15 cellular contexts compared by ENCODE assay signal in the genomic region with DNA sequence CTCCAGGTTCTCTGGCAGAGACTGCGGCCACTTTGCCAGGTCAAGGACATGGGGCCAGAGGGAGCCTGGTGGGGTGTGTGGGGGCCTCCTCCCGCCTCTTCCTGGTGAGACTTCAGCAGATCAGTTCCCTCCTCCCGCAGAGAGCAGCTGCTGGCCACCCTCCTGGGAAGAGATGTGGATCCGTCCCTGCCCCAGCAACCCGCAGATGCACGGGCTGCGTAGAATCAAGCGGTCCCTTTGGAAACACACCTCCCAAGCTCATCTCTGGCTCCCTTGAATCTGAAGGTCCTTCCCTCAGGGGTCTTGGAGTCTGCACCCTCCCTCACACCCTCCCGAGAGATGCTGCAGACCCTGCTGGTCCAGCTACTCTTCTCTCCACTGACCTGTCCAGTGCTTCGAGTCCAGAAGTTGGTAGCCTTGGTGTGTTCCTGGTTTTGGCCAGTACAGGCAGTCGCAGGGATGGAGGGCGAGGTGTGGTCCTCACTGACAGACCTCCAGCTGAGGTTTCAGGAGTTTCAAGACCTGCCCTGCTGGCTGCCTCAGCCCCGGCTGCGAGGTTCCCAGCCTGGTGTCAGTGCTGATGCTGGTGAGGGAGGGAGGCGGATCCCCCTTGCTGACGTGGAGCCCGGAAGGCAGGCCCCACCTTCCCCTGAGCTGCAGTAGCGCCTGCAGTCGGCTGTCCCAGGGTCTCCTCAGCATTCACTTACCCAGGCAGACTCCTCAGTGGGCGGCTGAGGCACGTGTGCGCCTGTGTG. TPM values are rescaled to one million over a fixed set of nuclear protein-coding genes. Genes with fewer than 3 reads are reported as not detected.
DNase-seq lines count a peak whose midpoint lies in the region; ATAC-seq, FAIRE-seq and TF ChIP-seq lines count a peak whose summit lies in the region.
"Had no signal": no experiment of that assay in that cellular context is flagged by ENCODE, and none has a peak within 500 bp of the region (broad histone marks: within the 10 kb centered on the region; RNA-seq: fewer than 3 reads in every experiment).

A gene with protein sequence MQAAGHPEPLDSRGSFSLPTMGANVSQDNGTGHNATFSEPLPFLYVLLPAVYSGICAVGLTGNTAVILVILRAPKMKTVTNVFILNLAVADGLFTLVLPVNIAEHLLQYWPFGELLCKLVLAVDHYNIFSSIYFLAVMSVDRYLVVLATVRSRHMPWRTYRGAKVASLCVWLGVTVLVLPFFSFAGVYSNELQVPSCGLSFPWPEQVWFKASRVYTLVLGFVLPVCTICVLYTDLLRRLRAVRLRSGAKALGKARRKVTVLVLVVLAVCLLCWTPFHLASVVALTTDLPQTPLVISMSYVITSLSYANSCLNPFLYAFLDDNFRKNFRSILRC (minus strand): TSS at position 585 of the 755 bp plus-strand sequence. CDS start 734 bp downstream, outside the sequence.

- no peak for TF ChIP-seq EP300 in transverse colon (IDR thresholded peaks at IDR 0.05; ENCODE audit: low read depth)

- H3K4me3 ChIP-seq in heart left ventricle: no peak within 1 kb of the TSS
- no peak within 1 kb of the TSS for H3K4me3 ChIP-seq in heart right ventricle
- no peak within 1 kb of the TSS for H3K4me3 ChIP-seq in kidney (ENCODE audit: low read length in 2 of 2)
- H3K4me3 ChIP-seq in transverse colon: no peak within 1 kb of the TSS
- no peak within 1 kb of the TSS for H3K4me3 ChIP-seq in trophoblast cell (ENCODE audit: low read depth, low read length)
- H3K4me3 ChIP-seq: tibial artery had no signal

- H3K4me3 Mint-ChIP-seq in activated T-cell treated with anti-CD3 and anti-CD28 coated beads, Interleukin-2, amount 50 U/mL, for 24 hours: no peak within 1 kb of the TSS
- H3K4me3 Mint-ChIP-seq: CD8-positive, alpha-beta memory T cell had no signal

- FAIRE-seq in kidney (lab: Jason Lieb, UNC): no peak
- FAIRE-seq: colon had no signal

- no peaks in the 10 kb centered on the region for H3K36me3 Mint-ChIP-seq in activated T-cell treated with anti-CD3 and anti-CD28 coated beads, Interleukin-2, amount 50 U/mL, for 24 hours (ENCODE audit: low read depth)
- H3K36me3 Mint-ChIP-seq: CD8-positive, alpha-beta memory T cell had no signal

- intact Hi-C loops in heart left ventricle (cut with DNase I): no loop called here
- intact Hi-C loops in heart right ventricle (cut with DNase I): no loop called here
- intact Hi-C loops in kidney (cut with DNase I): no loop called here
- intact Hi-C loops in transverse colon (cut with DNase I; ENCODE audit: low total_unique reads): no loop called here

- no peak within 1 kb of the TSS for H3K18ac ChIP-seq in trophoblast cell (ENCODE audit: low read length)

- no peak within 1 kb of the TSS for H2AK5ac ChIP-seq in trophoblast cell (ENCODE audit: low read length)

- H3K4ac ChIP-seq in trophoblast cell (ENCODE audit: low read depth, low read length): no peak within 1 kb of the TSS

- no peaks in the 10 kb centered on the region for H3K79me1 ChIP-seq in trophoblast cell (ENCODE audit: low read length)

- peak in 3 of 5 donors; percentile 3 to 13 (median 9) for DNase-seq in heart left ventricle
- DNase-seq in heart right ventricle: no peak
- DNase-seq in activated T-cell treated with anti-CD3 and anti-CD28 coated beads, Interleukin-2, amount 50 U/mL, for 24 hours: peak; percentile 42
- peak; percentile 59 for DNase-seq in kidney
- DNase-seq in transverse colon: peak; percentile 7
- DNase-seq in trophoblast cell: no peak
- DNase-seq in NCI-H526 treated with DMSO at 0.1 percent for 48 hours (lab: John Stamatoyannopoulos, UW): no peak
- DNase-seq in substantia nigra (lab: John Stamatoyannopoulos, UW): no peak
- DNase-seq: activated CD4-positive, alpha-beta T cell treated with anti-CD3 and anti-CD28 coated beads, Interleukin-2, amount 50 U/mL, for 48 hours; NCI-H1105 treated with DMSO at 0.1 percent for 48 hours had no signal

- no peak within 1 kb of the TSS for H4K91ac ChIP-seq in trophoblast cell (ENCODE audit: low read depth, low read length)

- no peak within 1 kb of the TSS for H3K9ac ChIP-seq in kidney (ENCODE audit: low read length in 2 of 2)
- H3K9ac ChIP-seq in trophoblast cell (ENCODE audit: low read length): no peak within 1 kb of the TSS

- no peak within 1 kb of the TSS for H4K8ac ChIP-seq in trophoblast cell (ENCODE audit: low read depth, low read length)

- no peak within 1 kb of the TSS for H2BK5ac ChIP-seq in trophoblast cell (ENCODE audit: low read depth, low read length, poor library complexity)

- no peaks in the 10 kb centered on the region for H3K79me2 ChIP-seq in trophoblast cell (ENCODE audit: control insufficient read depth, insufficient read depth, low read length, poor library complexity)

- no peak within 1 kb of the TSS for H3K14ac ChIP-seq in trophoblast cell (ENCODE audit: low read length)

- peaks cover 18% of the 10 kb centered on the region for H3K27me3 Mint-ChIP-seq in activated T-cell treated with anti-CD3 and anti-CD28 coated beads, Interleukin-2, amount 50 U/mL, for 24 hours

- H3K4me1 ChIP-seq in heart left ventricle (peaks cover 0 to 8% (median 4%) of the 10 kb centered on the region in 12 donors), heart right ventricle (peaks cover 0 to 7% (median 6%) of the 10 kb centered on the region in 9 donors), kidney (ENCODE audit: control insufficient read depth in 1 of 2, insufficient read depth in 1 of 2, low read depth in 1 of 2, low read length in 2 of 2) (no peaks in the 10 kb centered on the region), transverse colon (peaks cover 0 to 5% (median 4%) of the 10 kb centered on the region in 4 donors), trophoblast cell (ENCODE audit: control insufficient read depth in 1 of 2, insufficient read depth in 2 of 2, low read length in 2 of 2) (peaks cover 0 to 2% of the 10 kb centered on the region in 2 experiments)

- ATAC-seq in heart left ventricle (no peak), heart right ventricle (no peak)
- ATAC-seq: Panc1 had no signal

- no peak within 1 kb of the TSS for H2BK12ac ChIP-seq in trophoblast cell (ENCODE audit: low read length)

- in situ Hi-C loops in transverse colon (cut with MboI; ENCODE audit: low pct_ligation_motif_present in 1 of 4, low pct_unique_long_range_greater_than_20kb in 1 of 4, low sequenced_read_pairs in 3 of 4): no loop called here

- no peak within 1 kb of the TSS for H2BK120ac ChIP-seq in trophoblast cell (ENCODE audit: insufficient read depth, low read length, poor library complexity)

- H3K27ac ChIP-seq in heart left ventricle (no peak within 1 kb of the TSS), heart right ventricle (no peak within 1 kb of the TSS), kidney (ENCODE audit: low read depth in 2 of 2, low read length in 2 of 2) (no peak within 1 kb of the TSS), transverse colon (no peak within 1 kb of the TSS), trophoblast cell (ENCODE audit: low read depth, low read length) (no peak within 1 kb of the TSS), substantia nigra (ENCODE audit: low read depth, low read length, poor library complexity, severe bottlenecking) (no peak within 1 kb of the TSS)
- H3K27ac ChIP-seq: tibial artery had no signal

- 49 to 61% (median 55%) methylated on average over 12 to 22 of the region's 22 CpGs for WGBS in heart left ventricle, 4 donors
- WGBS in heart right ventricle, 2 donors: 47 to 51% methylated on average over 22 of the region's 22 CpGs
- WGBS in transverse colon (ENCODE audit: low coverage in 1 of 2), 2 donors: 58% methylated on average over 16 of the region's 22 CpGs; no CpG with 5 or more reads in 1 of the 2 donors
- WGBS in trophoblast cell (ENCODE audit: extremely low coverage, insufficient coverage, insufficient read length): no CpG with 5 or more reads among the region's 22 CpGs

- no peaks in the 10 kb centered on the region for H3K9me3 Mint-ChIP-seq in activated T-cell treated with anti-CD3 and anti-CD28 coated beads, Interleukin-2, amount 50 U/mL, for 24 hours
- H3K9me3 Mint-ChIP-seq: CD8-positive, alpha-beta memory T cell had no signal

- TF ChIP-seq CTCF in heart left ventricle (IDR thresholded peaks at IDR 0.05): no peak
- TF ChIP-seq CTCF in heart right ventricle (IDR thresholded peaks at IDR 0.05): no peak
- no peak for TF ChIP-seq CTCF in kidney (IDR thresholded peaks at IDR 0.05; ENCODE audit: borderline replicate concordance, extremely low read depth, insufficient read depth)
- no peak for TF ChIP-seq CTCF in transverse colon (IDR thresholded peaks at IDR 0.05)

- no peak within 1 kb of the TSS for H4K12ac ChIP-seq in trophoblast cell (ENCODE audit: low read depth, low read length)

- H3K4me2 ChIP-seq in trophoblast cell (ENCODE audit: low read length): no peak within 1 kb of the TSS

- peaks cover 7 to 32% (median 11%) of the 10 kb centered on the region in 9 donors for H3K27me3 ChIP-seq in heart left ventricle
- H3K27me3 ChIP-seq in heart right ventricle: peaks cover 12 to 41% (median 28%) of the 10 kb centered on the region in 7 donors
- H3K27me3 ChIP-seq in transverse colon: peaks cover 22% of the 10 kb centered on the region
- H3K27me3 ChIP-seq in trophoblast cell (ENCODE audit: insufficient read depth, low read length): peaks cover 3% of the 10 kb centered on the region

- peaks cover 7% of the 10 kb centered on the region for H3K4me1 Mint-ChIP-seq in activated T-cell treated with anti-CD3 and anti-CD28 coated beads, Interleukin-2, amount 50 U/mL, for 24 hours (ENCODE audit: low read depth)

- H3K27ac Mint-ChIP-seq in activated T-cell treated with anti-CD3 and anti-CD28 coated beads, Interleukin-2, amount 50 U/mL, for 24 hours: no peak within 1 kb of the TSS

- TF ChIP-seq POLR2A in heart left ventricle (IDR thresholded peaks at IDR 0.05): no peak
- no peak for TF ChIP-seq POLR2A in transverse colon (IDR thresholded peaks at IDR 0.05)

- H3K36me3 ChIP-seq in heart left ventricle: no peaks in the 10 kb centered on the region
- H3K36me3 ChIP-seq in heart right ventricle: no peaks in the 10 kb centered on the region
- H3K36me3 ChIP-seq in kidney (ENCODE audit: control insufficient read depth in 1 of 2, insufficient read depth in 2 of 2, low read length in 2 of 2): no peaks in the 10 kb centered on the region
- no peaks in the 10 kb centered on the region for H3K36me3 ChIP-seq in transverse colon
- H3K36me3 ChIP-seq in trophoblast cell (ENCODE audit: control insufficient read depth in 1 of 2, insufficient read depth in 2 of 2, low read length in 2 of 2): no peaks in the 10 kb centered on the region
- H3K36me3 ChIP-seq: tibial artery had no signal

- no peak within 1 kb of the TSS for H3K23ac ChIP-seq in trophoblast cell (ENCODE audit: low read length)

- H3K9me3 ChIP-seq in heart left ventricle: no peaks in the 10 kb centered on the region
- H3K9me3 ChIP-seq in heart right ventricle: no peaks in the 10 kb centered on the region
- no peaks in the 10 kb centered on the region for H3K9me3 ChIP-seq in kidney (ENCODE audit: control insufficient read depth in 1 of 2, low read length in 2 of 2)
- no peaks in the 10 kb centered on the region for H3K9me3 ChIP-seq in transverse colon
- H3K9me3 ChIP-seq in trophoblast cell (ENCODE audit: insufficient read depth, low read depth, low read length): no peaks in the 10 kb centered on the region
- H3K9me3 ChIP-seq: tibial artery had no signal

- no peak within 1 kb of the TSS for H2AFZ ChIP-seq in trophoblast cell (ENCODE audit: insufficient read depth, low read length, poor library complexity)

RNA-seq across cellular contexts. Expression of the gene that starts here (rescaled TPM):
- total RNA-seq in heart left ventricle (not detected), heart right ventricle (not detected), kidney (not detected), transverse colon (not detected)
- polyA plus RNA-seq in heart left ventricle (not detected), heart right ventricle (not detected), kidney (ENCODE audit: insufficient read depth, low read depth, low replicate concordance) (not detected)
- not detected in 2 replicates for polyA plus RNA-seq in trophoblast cell (2013)
- total RNA-seq: CD8-positive, alpha-beta memory T cell; myocyte had no signal
- polyA plus RNA-seq: CD8-positive, alpha-beta memory T cell had no signal

Comparison
In these comparisons a context has a peak if more than half of its experiments do, and no peak if none do; other contexts are left out.
1. Peak in DNase-seq in heart left ventricle; RNA of the gene not detected or under 1 TPM.
2. Peak in DNase-seq in kidney; RNA of the gene not detected or under 1 TPM.
3. Peak in DNase-seq in transverse colon; RNA of the gene not detected or under 1 TPM.